Comparison of ENCODE assay signal across 8 cellular contexts in genomic region chr7:105015631-105015965, GRCh38.
DNase-seq lines count a peak whose midpoint lies in the region; ATAC-seq and TF ChIP-seq lines count a peak whose summit lies in the region.

No MANE protein-coding gene starts in this region.

- H3K4me3 Mint-ChIP-seq in stimulated activated naive B cell treated with anti-CD40 and anti-IgM and Interleukin-4, amounts not matched to agents 10 μg/mL and 1 μg/mL and 100 μg/mL, for 72 hours, result peak overlapping the region; percentile 95 to 98

- H3K4me1 Mint-ChIP-seq in stimulated activated naive B cell treated with anti-CD40 and anti-IgM and Interleukin-4, amounts not matched to agents 10 μg/mL and 1 μg/mL and 100 μg/mL, for 72 hours, result peaks cover 14 to 26% of the 10 kb centered on the region in 2 donors

- H3K4me3 ChIP-seq in astrocyte of the spinal cord (ENCODE audit: low read depth, low read length), result peak overlapping the region; percentile 83

- in situ Hi-C loops in astrocyte of the spinal cord (cut with HindIII; ENCODE audit: low sequenced_read_pairs), result no loop called here

- TF ChIP-seq CTCF in astrocyte of the spinal cord (IDR thresholded peaks at IDR 0.05; ENCODE audit: low read depth, low read length), result no peak

- no peaks in the 10 kb centered on the region for H3K9me3 Mint-ChIP-seq in stimulated activated naive B cell treated with anti-CD40 and anti-IgM and Interleukin-4, amounts not matched to agents 10 μg/mL and 1 μg/mL and 100 μg/mL, for 72 hours

- H3K36me3 Mint-ChIP-seq in stimulated activated naive B cell treated with anti-CD40 and anti-IgM and Interleukin-4, amounts not matched to agents 10 μg/mL and 1 μg/mL and 100 μg/mL, for 72 hours, result peaks cover 45 to 52% of the 10 kb centered on the region in 2 donors

- H3K27me3 Mint-ChIP-seq in stimulated activated naive B cell treated with anti-CD40 and anti-IgM and Interleukin-4, amounts not matched to agents 10 μg/mL and 1 μg/mL and 100 μg/mL, for 72 hours, result no peaks in the 10 kb centered on the region

- no peak for ATAC-seq in stimulated activated naive B cell treated with anti-CD40 and anti-IgM and Interleukin-4, amounts not matched to agents 10 μg/mL and 1 μg/mL and 100 μg/mL, for 72 hours (replicated peaks)
- ATAC-seq in GM19351 (IDR thresholded peaks at IDR 0.05; ENCODE audit: unreplicated experiment), result no peak
- no peak for ATAC-seq in HG03520 (IDR thresholded peaks at IDR 0.05; ENCODE audit: unreplicated experiment)

- DNase-seq in stimulated activated CD4-positive, alpha-beta T cell treated with anti-CD3 and anti-CD28 coated beads, Interleukin-4, amount 100 ng/mL, for 1 hour, result peak; percentile 17
- no peak for DNase-seq in stimulated activated CD4-positive, alpha-beta T cell treated with anti-CD3 and anti-CD28 coated beads, Interleukin-2, amount 100 ng/mL, for 48 hours
- DNase-seq in NCI-H526 treated with DMSO at 0.1 percent for 48 hours (lab: John Stamatoyannopoulos, UW), result peak; percentile 60
- peak; percentile 43 for DNase-seq in astrocyte of the spinal cord (ENCODE audit: low read depth, low spot score)
- DNase-seq in iris pigment epithelial cell (ENCODE audit: low read depth), result peak; percentile 50
- DNase-seq in stimulated activated naive B cell treated with anti-CD40 and anti-IgM and Interleukin-4, amounts not matched to agents 10 μg/mL and 1 μg/mL and 100 μg/mL, for 72 hours, result no peak

- peak overlapping the region; percentile 100 for H3K27ac Mint-ChIP-seq in stimulated activated naive B cell treated with anti-CD40 and anti-IgM and Interleukin-4, amounts not matched to agents 10 μg/mL and 1 μg/mL and 100 μg/mL, for 72 hours

Comparison
In these comparisons a context has a peak if more than half of its experiments do, and no peak if none do; other contexts are left out.
1. DNase-seq: peak in stimulated activated CD4-positive, alpha-beta T cell treated with anti-CD3 and anti-CD28 coated beads, Interleukin-4, amount 100 ng/mL, for 1 hour (single experiment), NCI-H526 treated with DMSO at 0.1 percent for 48 hours (single experiment), astrocyte of the spinal cord (single experiment) and iris pigment epithelial cell (single experiment); none in stimulated activated CD4-positive, alpha-beta T cell treated with anti-CD3 and anti-CD28 coated beads, Interleukin-2, amount 100 ng/mL, for 48 hours (0 of 2) and stimulated activated naive B cell treated with anti-CD40 and anti-IgM and Interleukin-4, amounts not matched to agents 10 μg/mL and 1 μg/mL and 100 μg/mL, for 72 hours (single experiment).